ENCODE assay signal across 8 cellular contexts in genomic region chr1:156104861-156105546, GRCh38. TPM values are rescaled to one million over a fixed set of nuclear protein-coding genes. Genes with fewer than 3 reads are reported as not detected.
A peak's percentile ranks its signal among the peaks of the same experiment; 100 is the strongest.
DNase-seq lines count a peak whose midpoint lies in the region; ATAC-seq, FAIRE-seq and TF ChIP-seq lines count a peak whose summit lies in the region.

No MANE protein-coding gene starts in this region.

- H3K4me1 ChIP-seq in CD8-positive, alpha-beta T cell (ENCODE audit: insufficient read depth, low read length), result peaks cover 28% of the 10 kb centered on the region
- H3K4me1 ChIP-seq in SJCRH30, result peaks cover 32% of the 10 kb centered on the region
- peaks cover 69 to 94% (median 71%) of the 10 kb centered on the region in 3 donors for H3K4me1 ChIP-seq in esophagus squamous epithelium
- H3K4me1 ChIP-seq in pancreas, result peaks cover 7 to 33% (median 18%) of the 10 kb centered on the region in 3 donors

- H3K36me3 ChIP-seq in CD8-positive, alpha-beta T cell (ENCODE audit: insufficient read depth, low read length), result no peaks in the 10 kb centered on the region
- H3K36me3 ChIP-seq in SJCRH30 (no peaks in the 10 kb centered on the region), esophagus squamous epithelium (no peaks in the 10 kb centered on the region), pancreas (no peaks in the 10 kb centered on the region)

- DNase-seq in CD8-positive, alpha-beta T cell, result no peak
- DNase-seq in SJCRH30 (no peak), esophagus squamous epithelium (lab: John Stamatoyannopoulos, UW) (no peak), pancreas (peak in 1 of 6 donors; percentile 54), NCI-H2107 treated with DMSO at 0.1 percent for 48 hours (lab: John Stamatoyannopoulos, UW; ENCODE audit: unreplicated experiment) (no peak), COR-L47 (lab: John Stamatoyannopoulos, UW) (no peak)

- H3K4me3 Mint-ChIP-seq in CD8-positive, alpha-beta T cell, result peak overlapping the region; percentile 83

- intact Hi-C loops in CD8-positive, alpha-beta T cell (cut with DNase I, micrococcal nuclease), result no loop called here
- intact Hi-C loops in esophagus squamous epithelium (cut with DNase I), result no loop called here
- intact Hi-C loops in pancreas (cut with DNase I), result no loop called here

- H3K4me3 ChIP-seq in CD8-positive, alpha-beta T cell (ENCODE audit: low read depth, low read length), result peak overlapping the region; percentile 63
- H3K4me3 ChIP-seq in SJCRH30, result peak overlapping the region; percentile 65
- peak overlapping the region in 1 of 4 donors; percentile 61 for H3K4me3 ChIP-seq in esophagus squamous epithelium
- no peak overlapping the region for H3K4me3 ChIP-seq in pancreas

- TF ChIP-seq POLR2A in esophagus squamous epithelium (IDR thresholded peaks at IDR 0.05), result peak in 1 of 4 donors; percentile 37

- no peaks in the 10 kb centered on the region for H3K27me3 ChIP-seq in CD8-positive, alpha-beta T cell (ENCODE audit: insufficient read depth, low read length)
- no peaks in the 10 kb centered on the region for H3K27me3 ChIP-seq in SJCRH30
- H3K27me3 ChIP-seq in esophagus squamous epithelium, result no peaks in the 10 kb centered on the region
- no peaks in the 10 kb centered on the region for H3K27me3 ChIP-seq in pancreas

- no peak for ATAC-seq in CD8-positive, alpha-beta T cell
- ATAC-seq in pancreas (peak in 1 of 4 donors; percentile 1), HG02852 (IDR thresholded peaks at IDR 0.05; ENCODE audit: unreplicated experiment) (no peak), GM19351 (IDR thresholded peaks at IDR 0.05; ENCODE audit: unreplicated experiment) (no peak)

- no peak for TF ChIP-seq CTCF in CD8-positive, alpha-beta T cell (IDR thresholded peaks at IDR 0.05)
- TF ChIP-seq CTCF in esophagus squamous epithelium (IDR thresholded peaks at IDR 0.05), result no peak
- TF ChIP-seq CTCF in pancreas (IDR thresholded peaks at IDR 0.05), result no peak

- H3K27ac ChIP-seq in CD8-positive, alpha-beta T cell (ENCODE audit: low read depth, low read length), result peak overlapping the region; percentile 92
- H3K27ac ChIP-seq in SJCRH30 (peak overlapping the region; percentile 85), esophagus squamous epithelium (peak overlapping the region; percentile 90 to 96 (median 92)), pancreas (peak overlapping the region; percentile 88 to 98 (median 95))

- POLR2A ChIA-PET in CD8-positive, alpha-beta T cell (lab: Charles Lee), result interaction anchor here (0.7 to 2.2 kb wide), 2 partner anchors 10 to 25 kb away, joined by 3 to 10 read pairs; partner anchors contain the start of gene LMNA

- H3K4me1 Mint-ChIP-seq in CD8-positive, alpha-beta T cell (ENCODE audit: low read depth), result peaks cover 33% of the 10 kb centered on the region

- H3K36me3 Mint-ChIP-seq in CD8-positive, alpha-beta T cell, result no peaks in the 10 kb centered on the region

- H3K27me3 Mint-ChIP-seq in CD8-positive, alpha-beta T cell (ENCODE audit: low read depth), result no peaks in the 10 kb centered on the region

- CTCF ChIA-PET in CD8-positive, alpha-beta T cell (lab: Charles Lee), result interaction anchor here (3.8 to 29.4 kb wide), 3 partner anchors 9 to 20 kb away, joined by 15 to 1057 read pairs (median 37); partner anchors contain the start of gene LMNA

- no peaks in the 10 kb centered on the region for H3K9me3 Mint-ChIP-seq in CD8-positive, alpha-beta T cell

- no peak for FAIRE-seq in pancreas (lab: Jason Lieb, UNC)

- WGBS in esophagus squamous epithelium, 2 donors, result 10 to 48% methylated on average over 5 of the region's 8 CpGs
- WGBS in pancreas, 2 donors, result 75 to 79% methylated on average over 8 of the region's 8 CpGs

- H3K9me3 ChIP-seq in CD8-positive, alpha-beta T cell (ENCODE audit: low read length), result no peaks in the 10 kb centered on the region
- H3K9me3 ChIP-seq in SJCRH30 (replicated peaks) (no peaks in the 10 kb centered on the region), esophagus squamous epithelium (no peaks in the 10 kb centered on the region), pancreas (no peaks in the 10 kb centered on the region)

- peak overlapping the region; percentile 97 for H3K27ac Mint-ChIP-seq in CD8-positive, alpha-beta T cell

RNA-seq across cellular contexts. Expression of gene LMNA, which starts 9.5 kb away (rescaled TPM):
- total RNA-seq in CD8-positive, alpha-beta T cell, result 100 to 1,000 TPM; 281 to 298 TPM
- 113 and 114 TPM in 2 replicates for total RNA-seq in SJCRH30 (2014; rRNA removed; shearing (Covaris generic))
- total RNA-seq in esophagus squamous epithelium, result 100 to 1,000 TPM; 322 to 480 (median 403) TPM
- 100 to 1,000 TPM in 3 of 6 donors, 10 to 100 TPM in 3; 59.4 to 119 (median 92.7) TPM for total RNA-seq in pancreas
- 100 to 1,000 TPM in 1 of 2 donors, 10 to 100 TPM in 1; 96.7 to 111 TPM for polyA plus RNA-seq in pancreas

RNA-seq across cellular contexts. Expression of gene MEX3A, which starts 22.7 kb away (rescaled TPM):
- under 1 TPM; 0.14 to 0.22 TPM for total RNA-seq in CD8-positive, alpha-beta T cell
- total RNA-seq in SJCRH30 (2014; rRNA removed; shearing (Covaris generic)), result 21.8 and 22.3 TPM in 2 replicates
- 1 to 10 TPM in 1 of 4 donors, under 1 TPM in 3; 0.15 to 1.4 (median 0.65) TPM for total RNA-seq in esophagus squamous epithelium
- total RNA-seq in pancreas, result 1 to 10 TPM in 2 of 6 donors, under 1 TPM in 4; 0.12 to 3.1 (median 0.65) TPM
- under 1 TPM; 0.19 to 0.76 TPM for polyA plus RNA-seq in pancreas

RNA-seq across cellular contexts. Expression of gene RAB25, which starts 44.0 kb away (rescaled TPM):
- total RNA-seq in CD8-positive, alpha-beta T cell, result under 1 TPM; 0.38 to 0.86 TPM
- not detected in 2 replicates for total RNA-seq in SJCRH30 (2014; rRNA removed; shearing (Covaris generic))
- 100 to 1,000 TPM; 190 to 482 (median 272) TPM for total RNA-seq in esophagus squamous epithelium
- total RNA-seq in pancreas, result 10 to 100 TPM; 29.0 to 51.1 (median 34.6) TPM
- polyA plus RNA-seq in pancreas, result 10 to 100 TPM; 56.3 to 81.6 TPM

RNA-seq across cellular contexts. Expression of gene SEMA4A, which starts 48.4 kb away (rescaled TPM):
- total RNA-seq in CD8-positive, alpha-beta T cell, result 1 to 10 TPM; 2.9 to 4.0 TPM
- 1.2 and 2.1 TPM in 2 replicates for total RNA-seq in SJCRH30 (2014; rRNA removed; shearing (Covaris generic))
- 10 to 100 TPM; 21.4 to 36.6 (median 23.1) TPM for total RNA-seq in esophagus squamous epithelium
- total RNA-seq in pancreas, result 1 to 10 TPM; 2.6 to 7.0 (median 4.5) TPM
- polyA plus RNA-seq in pancreas, result 1 to 10 TPM; 4.4 to 5.4 TPM

RNA-seq across cellular contexts. Expression of gene LAMTOR2, which starts 50.4 kb away (rescaled TPM):
- 1 to 10 TPM; 6.7 to 8.3 TPM for total RNA-seq in CD8-positive, alpha-beta T cell
- total RNA-seq in SJCRH30 (2014; rRNA removed; shearing (Covaris generic)), result 24.8 and 33.3 TPM in 2 replicates
- 10 to 100 TPM; 41.4 to 67.1 (median 53.3) TPM for total RNA-seq in esophagus squamous epithelium
- total RNA-seq in pancreas, result 10 to 100 TPM; 31.7 to 40.1 (median 32.1) TPM
- polyA plus RNA-seq in pancreas, result 10 to 100 TPM; 59.4 to 60.1 TPM

Comparison
In these comparisons a context has a peak if more than half of its experiments do, and no peak if none do; other contexts are left out.
1. H3K4me3 ChIP-seq: peak in CD8-positive, alpha-beta T cell (single experiment) and SJCRH30 (single experiment); none in pancreas (0 of 4).
2. RNA of gene RAB25, which starts 44.0 kb away (total RNA-seq): 190 to 482 TPM in esophagus squamous epithelium and 29.0 to 51.1 TPM in pancreas; 0.38 to 0.86 TPM in CD8-positive, alpha-beta T cell and not detected in SJCRH30; every median in the first group is over 10 times any median in the second.
3. Peak in every context shown above with its lines, with median percentiles within 50 percentile points of each other: H3K27ac ChIP-seq.